In genomic region chr18:46299465-46300004, GRCh38 we compare ENCODE assay signal across 30 cellular contexts.
"Had no signal": no experiment of that assay in that cellular context is flagged by ENCODE, and none has a peak within 500 bp of the region (broad histone marks: within the 10 kb centered on the region; RNA-seq: fewer than 3 reads in every experiment).

No MANE protein-coding gene starts in this region.

- H3K36me3 Mint-ChIP-seq: mesothelial cell of epicardium; natural killer cell; stimulated activated memory B cell treated with anti-CD40 and anti-IgM and Interleukin-4, amounts not matched to agents 10 μg/mL and 1 μg/mL and 100 μg/mL, for 72 hours had no signal

- H3K27me3 ChIP-seq: left lung, ovary, sigmoid colon, tibial nerve, upper lobe of left lung had no signal

- H3K4me1 Mint-ChIP-seq: mesothelial cell of epicardium; stimulated activated memory B cell treated with anti-CD40 and anti-IgM and Interleukin-4, amounts not matched to agents 10 μg/mL and 1 μg/mL and 100 μg/mL, for 72 hours had no signal

- H3K4me3 Mint-ChIP-seq: mesothelial cell of epicardium; naive B cell; natural killer cell; nephron progenitor cell; stimulated activated memory B cell treated with anti-CD40 and anti-IgM and Interleukin-4, amounts not matched to agents 10 μg/mL and 1 μg/mL and 100 μg/mL, for 72 hours; stimulated activated naive CD8-positive, alpha-beta T cell treated with anti-CD3 and anti-CD28 coated beads, Interleukin-15, amount 100 ng/mL, for 72 hours had no signal

- FAIRE-seq: islet of Langerhans, kidney, small intestine, urothelium cell line had no signal

- H3K9me3 ChIP-seq: left lung, lower lobe of right lung, ovary, prostate gland, sigmoid colon, upper lobe of left lung had no signal

- H3K4me3 ChIP-seq: left lung, lower lobe of right lung, ovary, prostate gland, sigmoid colon, tibial nerve, upper lobe of left lung had no signal

- H3K36me3 ChIP-seq: left lung, lower lobe of right lung, ovary, prostate gland, sigmoid colon, tibial nerve, upper lobe of left lung had no signal

- DNase-seq: hippocampal formation; kidney; left colon; left lung; lower lobe of right lung; mammary epithelial cell; mesenchymal stem cell; naive B cell; natural killer cell; nephron progenitor cell; ovary; posterior cingulate gyrus; retina; right cardiac atrium; sigmoid colon; small intestine; stimulated activated CD4-positive, alpha-beta T cell treated with anti-CD3 and anti-CD28 coated beads, Interleukin-1b, Interleukin-23, amount 100 ng/mL, for 48 hours; stimulated activated CD4-positive, alpha-beta T cell treated with anti-CD3 and anti-CD28 coated beads, Interleukin-2, amount 100 ng/mL, for 48 hours; stimulated activated CD4-positive, alpha-beta T cell treated with anti-CD3 and anti-CD28 coated beads, Interleukin-4, amount 100 ng/mL, for 4 hours; stimulated activated CD8-positive, alpha-beta memory T cell treated with anti-CD3 and anti-CD28 coated beads, Interleukin-4, amount 100 ng/mL, for 48 hours; stimulated activated naive CD4-positive, alpha-beta T cell treated with Interleukin-2 at 50 U/mL for 16 hours; stimulated activated naive CD8-positive, alpha-beta T cell treated with anti-CD3 and anti-CD28 coated beads, Interleukin-15, amount 100 ng/mL, for 72 hours; substantia nigra; upper lobe of left lung had no signal

- H3K4me1 ChIP-seq: lower lobe of right lung, prostate gland, sigmoid colon, tibial nerve had no signal

- ATAC-seq: left colon; left lung; lower lobe of right lung; natural killer cell; right cardiac atrium; stimulated activated memory B cell treated with anti-CD40 and anti-IgM and Interleukin-4, amounts not matched to agents 10 μg/mL and 1 μg/mL and 100 μg/mL, for 72 hours; stimulated activated naive CD8-positive, alpha-beta T cell treated with anti-CD3 and anti-CD28 coated beads, Interleukin-15, amount 100 ng/mL, for 72 hours had no signal

- H3K27ac Mint-ChIP-seq: mesothelial cell of epicardium; natural killer cell; nephron progenitor cell; stimulated activated memory B cell treated with anti-CD40 and anti-IgM and Interleukin-4, amounts not matched to agents 10 μg/mL and 1 μg/mL and 100 μg/mL, for 72 hours; stimulated activated naive CD8-positive, alpha-beta T cell treated with anti-CD3 and anti-CD28 coated beads, Interleukin-15, amount 100 ng/mL, for 72 hours had no signal

- H3K9me3 Mint-ChIP-seq: mesothelial cell of epicardium; natural killer cell; stimulated activated memory B cell treated with anti-CD40 and anti-IgM and Interleukin-4, amounts not matched to agents 10 μg/mL and 1 μg/mL and 100 μg/mL, for 72 hours; stimulated activated naive CD8-positive, alpha-beta T cell treated with anti-CD3 and anti-CD28 coated beads, Interleukin-15, amount 100 ng/mL, for 72 hours had no signal

- H3K27ac ChIP-seq: left lung, lower lobe of right lung, ovary, prostate gland, sigmoid colon, tibial nerve, upper lobe of left lung had no signal
